1 cellular context compared by ENCODE assay signal in the genomic region with DNA sequence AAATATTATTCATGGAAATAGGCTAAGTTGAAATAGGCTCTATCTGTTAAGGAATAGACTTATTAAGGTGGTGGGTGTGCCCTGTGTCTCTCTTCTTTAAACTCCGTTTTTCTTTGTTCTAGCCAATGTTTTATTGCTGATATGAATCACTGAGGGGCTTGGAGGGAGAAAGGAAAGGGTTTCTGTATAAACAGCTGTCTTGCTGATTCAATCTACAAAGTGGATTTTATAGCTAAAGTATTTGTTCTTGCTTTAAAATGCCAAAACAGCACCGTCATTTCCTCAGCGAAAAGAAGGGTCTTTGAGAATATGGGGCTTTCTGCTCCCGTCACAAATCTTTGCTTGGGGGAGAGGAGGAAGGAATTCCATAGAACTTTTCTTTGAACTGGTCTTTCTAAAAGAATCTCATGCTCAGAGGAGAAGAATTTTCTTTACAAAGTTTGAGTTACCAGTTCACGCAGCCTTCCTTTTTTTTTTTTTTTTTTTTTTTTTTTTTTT.
TF ChIP-seq lines count a peak whose summit lies in the region.

No MANE protein-coding gene starts in this region.

TF ChIP-seq in HEK293, 187 proteins besides CTCF, POLR2A, EP300 and RAD21 (continued from another document):
- TF ChIP-seq ZNF660 (tag by site-specific recombination; IDR thresholded peaks at IDR 0.05) = no peak
- no peak for TF ChIP-seq ZNF416 (tag by site-specific recombination; IDR thresholded peaks at IDR 0.05)
- no peak for TF ChIP-seq KLF7 (tag by site-specific recombination; IDR thresholded peaks at IDR 0.05; ENCODE audit: borderline replicate concordance)
- no peak for TF ChIP-seq ZSCAN30 (tag by site-specific recombination; IDR thresholded peaks at IDR 0.05)
- TF ChIP-seq, protein P1, sequence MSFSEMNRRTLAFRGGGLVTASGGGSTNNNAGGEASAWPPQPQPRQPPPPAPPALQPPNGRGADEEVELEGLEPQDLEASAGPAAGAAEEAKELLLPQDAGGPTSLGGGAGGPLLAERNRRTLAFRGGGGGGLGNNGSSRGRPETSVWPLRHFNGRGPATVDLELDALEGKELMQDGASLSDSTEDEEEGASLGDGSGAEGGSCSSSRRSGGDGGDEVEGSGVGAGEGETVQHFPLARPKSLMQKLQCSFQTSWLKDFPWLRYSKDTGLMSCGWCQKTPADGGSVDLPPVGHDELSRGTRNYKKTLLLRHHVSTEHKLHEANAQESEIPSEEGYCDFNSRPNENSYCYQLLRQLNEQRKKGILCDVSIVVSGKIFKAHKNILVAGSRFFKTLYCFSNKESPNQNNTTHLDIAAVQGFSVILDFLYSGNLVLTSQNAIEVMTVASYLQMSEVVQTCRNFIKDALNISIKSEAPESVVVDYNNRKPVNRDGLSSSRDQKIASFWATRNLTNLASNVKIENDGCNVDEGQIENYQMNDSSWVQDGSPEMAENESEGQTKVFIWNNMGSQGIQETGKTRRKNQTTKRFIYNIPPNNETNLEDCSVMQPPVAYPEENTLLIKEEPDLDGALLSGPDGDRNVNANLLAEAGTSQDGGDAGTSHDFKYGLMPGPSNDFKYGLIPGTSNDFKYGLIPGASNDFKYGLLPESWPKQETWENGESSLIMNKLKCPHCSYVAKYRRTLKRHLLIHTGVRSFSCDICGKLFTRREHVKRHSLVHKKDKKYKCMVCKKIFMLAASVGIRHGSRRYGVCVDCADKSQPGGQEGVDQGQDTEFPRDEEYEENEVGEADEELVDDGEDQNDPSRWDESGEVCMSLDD (tag by site-specific recombination; IDR thresholded peaks at IDR 0.05) = no peak
- no peak for TF ChIP-seq ZNF404 (tag by site-specific recombination; IDR thresholded peaks at IDR 0.05)
- TF ChIP-seq ZFP41 (tag by site-specific recombination; IDR thresholded peaks at IDR 0.05; ENCODE audit: borderline replicate concordance) = no peak
- TF ChIP-seq, protein P2, sequence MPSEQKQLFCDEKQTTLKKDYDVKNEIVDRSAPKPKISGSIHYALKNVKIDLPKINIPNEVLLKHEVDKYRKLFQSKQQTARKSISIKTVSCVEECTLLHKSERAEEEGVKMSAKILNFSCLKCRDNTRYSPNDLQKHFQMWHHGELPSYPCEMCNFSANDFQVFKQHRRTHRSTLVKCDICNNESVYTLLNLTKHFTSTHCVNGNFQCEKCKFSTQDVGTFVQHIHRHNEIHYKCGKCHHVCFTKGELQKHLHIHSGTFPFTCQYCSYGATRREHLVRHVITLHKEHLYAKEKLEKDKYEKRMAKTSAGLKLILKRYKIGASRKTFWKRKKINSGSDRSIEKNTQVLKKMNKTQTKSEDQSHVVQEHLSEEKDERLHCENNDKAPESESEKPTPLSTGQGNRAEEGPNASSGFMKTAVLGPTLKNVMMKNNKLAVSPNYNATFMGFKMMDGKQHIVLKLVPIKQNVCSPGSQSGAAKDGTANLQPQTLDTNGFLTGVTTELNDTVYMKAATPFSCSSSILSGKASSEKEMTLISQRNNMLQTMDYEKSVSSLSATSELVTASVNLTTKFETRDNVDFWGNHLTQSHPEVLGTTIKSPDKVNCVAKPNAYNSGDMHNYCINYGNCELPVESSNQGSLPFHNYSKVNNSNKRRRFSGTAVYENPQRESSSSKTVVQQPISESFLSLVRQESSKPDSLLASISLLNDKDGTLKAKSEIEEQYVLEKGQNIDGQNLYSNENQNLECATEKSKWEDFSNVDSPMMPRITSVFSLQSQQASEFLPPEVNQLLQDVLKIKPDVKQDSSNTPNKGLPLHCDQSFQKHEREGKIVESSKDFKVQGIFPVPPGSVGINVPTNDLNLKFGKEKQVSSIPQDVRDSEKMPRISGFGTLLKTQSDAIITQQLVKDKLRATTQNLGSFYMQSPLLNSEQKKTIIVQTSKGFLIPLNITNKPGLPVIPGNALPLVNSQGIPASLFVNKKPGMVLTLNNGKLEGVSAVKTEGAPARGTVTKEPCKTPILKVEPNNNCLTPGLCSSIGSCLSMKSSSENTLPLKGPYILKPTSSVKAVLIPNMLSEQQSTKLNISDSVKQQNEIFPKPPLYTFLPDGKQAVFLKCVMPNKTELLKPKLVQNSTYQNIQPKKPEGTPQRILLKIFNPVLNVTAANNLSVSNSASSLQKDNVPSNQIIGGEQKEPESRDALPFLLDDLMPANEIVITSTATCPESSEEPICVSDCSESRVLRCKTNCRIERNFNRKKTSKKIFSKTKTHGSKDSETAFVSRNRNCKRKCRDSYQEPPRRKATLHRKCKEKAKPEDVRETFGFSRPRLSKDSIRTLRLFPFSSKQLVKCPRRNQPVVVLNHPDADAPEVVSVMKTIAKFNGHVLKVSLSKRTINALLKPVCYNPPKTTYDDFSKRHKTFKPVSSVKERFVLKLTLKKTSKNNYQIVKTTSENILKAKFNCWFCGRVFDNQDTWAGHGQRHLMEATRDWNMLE (tag by site-specific recombination; conservative IDR thresholded peaks at IDR 0.05; ENCODE audit: low read depth) = 0 out of 2 replicates have a peak, but pooled peaks have one; percentile 2
- no peak for TF ChIP-seq ZNF140 (tag by site-specific recombination; IDR thresholded peaks at IDR 0.05)
- TF ChIP-seq, protein P3, sequence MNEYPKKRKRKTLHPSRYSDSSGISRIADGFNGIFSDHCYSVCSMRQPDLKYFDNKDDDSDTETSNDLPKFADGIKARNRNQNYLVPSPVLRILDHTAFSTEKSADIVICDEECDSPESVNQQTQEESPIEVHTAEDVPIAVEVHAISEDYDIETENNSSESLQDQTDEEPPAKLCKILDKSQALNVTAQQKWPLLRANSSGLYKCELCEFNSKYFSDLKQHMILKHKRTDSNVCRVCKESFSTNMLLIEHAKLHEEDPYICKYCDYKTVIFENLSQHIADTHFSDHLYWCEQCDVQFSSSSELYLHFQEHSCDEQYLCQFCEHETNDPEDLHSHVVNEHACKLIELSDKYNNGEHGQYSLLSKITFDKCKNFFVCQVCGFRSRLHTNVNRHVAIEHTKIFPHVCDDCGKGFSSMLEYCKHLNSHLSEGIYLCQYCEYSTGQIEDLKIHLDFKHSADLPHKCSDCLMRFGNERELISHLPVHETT (tag by site-specific recombination; IDR thresholded peaks at IDR 0.05) = no peak
- TF ChIP-seq ZNF37A (tag by site-specific recombination; IDR thresholded peaks at IDR 0.05) = no peak
- TF ChIP-seq TCF7L2 (IDR thresholded peaks at IDR 0.05; ENCODE audit: borderline replicate concordance, low read depth, low read length) = peak; percentile 58; the same call in 1 of the 2 replicates
- TF ChIP-seq ZSCAN16 (tag by site-specific recombination; IDR thresholded peaks at IDR 0.05) = no peak
- peak; percentile 19; the same call in 1 of the 2 replicates for TF ChIP-seq FEZF1 (tag by site-specific recombination; IDR thresholded peaks at IDR 0.05)
- TF ChIP-seq ZNF558 (tag by site-specific recombination; IDR thresholded peaks at IDR 0.05) = no peak
- TF ChIP-seq KLF9 (tag by site-specific recombination; IDR thresholded peaks at IDR 0.05; ENCODE audit: low read depth) = peak; percentile 65
- TF ChIP-seq ZNF394 (tag by site-specific recombination; IDR thresholded peaks at IDR 0.05; ENCODE audit: borderline replicate concordance) = no peak
- no peak for TF ChIP-seq ZBTB8A (tag by site-specific recombination; IDR thresholded peaks at IDR 0.05)
- no peak for TF ChIP-seq ZNF10 (tag by site-specific recombination; IDR thresholded peaks at IDR 0.05)
- TF ChIP-seq KLF1 (tag by site-specific recombination; IDR thresholded peaks at IDR 0.05) = peak; percentile 21; the same call in 1 of the 2 replicates
- peak; percentile 62; the same call in 1 of the 2 replicates for TF ChIP-seq SP7 (tag by site-specific recombination; IDR thresholded peaks at IDR 0.05)
- no peak for TF ChIP-seq SCRT2 (tag by site-specific recombination; IDR thresholded peaks at IDR 0.05)
- TF ChIP-seq ZNF626 (tag by site-specific recombination; IDR thresholded peaks at IDR 0.05) = no peak
- no peak; the same call in none of the 2 replicates for TF ChIP-seq ZNF335 (tag by site-specific recombination; conservative IDR thresholded peaks at IDR 0.05)
- no peak for TF ChIP-seq ZNF138 (tag by site-specific recombination; IDR thresholded peaks at IDR 0.05; ENCODE audit: borderline replicate concordance)
- no peak for TF ChIP-seq YY1 (tag by site-specific recombination; IDR thresholded peaks at IDR 0.05)
- peak; percentile 34; the same call in 1 of the 2 replicates for TF ChIP-seq ZNF629 (tag by site-specific recombination; IDR thresholded peaks at IDR 0.05)
- TF ChIP-seq ZNF169 (tag by site-specific recombination; IDR thresholded peaks at IDR 0.05) = no peak
TF ChIP-seq in HEK293: peak in this region for 11.
